In the genomic region with DNA sequence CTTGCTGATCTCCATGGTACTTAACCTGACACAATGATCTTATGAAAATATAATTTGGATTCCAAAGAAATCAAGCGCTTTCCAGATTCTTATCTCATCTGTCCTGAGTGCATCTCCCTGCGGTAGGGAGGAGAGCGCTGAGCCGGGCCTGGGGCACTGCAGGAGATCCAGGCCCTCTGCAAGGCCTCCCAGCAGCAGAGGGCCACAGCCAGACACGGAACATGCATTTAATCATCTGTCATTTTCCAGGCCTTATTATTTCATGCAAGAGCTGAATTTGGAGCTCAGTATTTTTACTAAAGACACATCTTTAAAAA, we compare ENCODE assay signal across 17 cellular contexts.
A peak's percentile ranks its signal among the peaks of the same experiment; 100 is the strongest.
DNase-seq lines count a peak whose midpoint lies in the region; ATAC-seq and TF ChIP-seq lines count a peak whose summit lies in the region.
"Had no signal": no experiment of that assay in that cellular context is flagged by ENCODE, and none has a peak within 500 bp of the region (broad histone marks: within the 10 kb centered on the region; RNA-seq: fewer than 3 reads in every experiment).

No MANE protein-coding gene starts in this region.

- peaks cover 57% of the 10 kb centered on the region for H3K4me1 ChIP-seq in GM23248 (ENCODE audit: insufficient read depth)
- H3K4me1 ChIP-seq in mesenchymal stem cell (ENCODE audit: control insufficient read depth, insufficient read depth, low read depth, low read length): peaks cover 23% of the 10 kb centered on the region
- no peaks in the 10 kb centered on the region for H3K4me1 ChIP-seq in upper lobe of right lung

- H2AK5ac ChIP-seq in mesenchymal stem cell (ENCODE audit: low read length, severe bottlenecking): no peak overlapping the region

- H3K9ac ChIP-seq in GM23248 (peak overlapping the region; percentile 60), mesenchymal stem cell (ENCODE audit: low read length) (peak overlapping the region; percentile 91)
- H3K9ac ChIP-seq: parathyroid adenoma had no signal

- H3K4me3 ChIP-seq in GM23248: no peak overlapping the region
- H3K4me3 ChIP-seq in mesenchymal stem cell (ENCODE audit: insufficient read depth in 1 of 2, low read depth in 1 of 2, low read length in 2 of 2): no peak overlapping the region
- H3K4me3 ChIP-seq in upper lobe of right lung: no peak overlapping the region
- H3K4me3 ChIP-seq: MG63 had no signal

- peaks cover 71% of the 10 kb centered on the region for H3K79me2 ChIP-seq in GM23248 (ENCODE audit: insufficient read depth)
- H3K79me2 ChIP-seq: parathyroid adenoma had no signal

- intact Hi-C loops in upper lobe of right lung (cut with DNase I): no loop called here

- H3K9me2 ChIP-seq in GM23248 (ENCODE audit: insufficient read depth): no peaks in the 10 kb centered on the region

- TF ChIP-seq CTCF in brain (conservative IDR thresholded peaks at IDR 0.05) (no peak), upper lobe of right lung (IDR thresholded peaks at IDR 0.05) (no peak)

- H3K79me1 ChIP-seq in mesenchymal stem cell (replicated peaks; ENCODE audit: low read length, poor library complexity, severe bottlenecking): peaks cover 25% of the 10 kb centered on the region

- H2BK15ac ChIP-seq in mesenchymal stem cell (ENCODE audit: low read depth, poor library complexity, severe bottlenecking): no peak overlapping the region

- no peak overlapping the region for H3K14ac ChIP-seq in mesenchymal stem cell (ENCODE audit: low read length in 2 of 2)

- H3K36me3 ChIP-seq in GM23248 (ENCODE audit: low read depth): peaks cover 72% of the 10 kb centered on the region
- peaks cover 65 to 69% of the 10 kb centered on the region in 2 experiments for H3K36me3 ChIP-seq in mesenchymal stem cell (ENCODE audit: control insufficient read depth in 1 of 2, insufficient read depth in 2 of 2, low read depth in 1 of 2, low read length in 2 of 2)
- peaks cover 99% of the 10 kb centered on the region for H3K36me3 ChIP-seq in upper lobe of right lung

- H3K9me3 Mint-ChIP-seq in brain: no peaks in the 10 kb centered on the region
- H3K9me3 Mint-ChIP-seq in stimulated activated effector memory CD8-positive, alpha-beta T cell treated with anti-CD3 and anti-CD28 coated beads, Interleukin-12 subunit alpha, Interleukin-12 subunit beta, amount 100 ng/mL, for 72 hours: no peaks in the 10 kb centered on the region
- H3K9me3 Mint-ChIP-seq: WTC11 had no signal

- H3K27ac Mint-ChIP-seq in brain: peak overlapping the region; percentile 68 to 95 (median 78)
- H3K27ac Mint-ChIP-seq in stimulated activated effector memory CD8-positive, alpha-beta T cell treated with anti-CD3 and anti-CD28 coated beads, Interleukin-12 subunit alpha, Interleukin-12 subunit beta, amount 100 ng/mL, for 72 hours: peak overlapping the region; percentile 32

- no peaks in the 10 kb centered on the region for H3K27me3 Mint-ChIP-seq in brain

- 31 to 34% methylated on average over 5 of the region's 5 CpGs for WGBS in GM23248 (ENCODE audit: low coverage in 1 of 2, low lambda C conversion rate in 2 of 2, missing lambda C conversion rate in 2 of 2), 2 experiments
- 61% methylated on average over 4 of the region's 5 CpGs for WGBS in mesenchymal stem cell

- H2BK12ac ChIP-seq in mesenchymal stem cell (ENCODE audit: low read length in 2 of 2): no peak overlapping the region

- no peak overlapping the region for H3K23ac ChIP-seq in mesenchymal stem cell (ENCODE audit: low read length in 2 of 2)

- ATAC-seq in stimulated activated effector memory CD8-positive, alpha-beta T cell treated with anti-CD3 and anti-CD28 coated beads, Interleukin-12 subunit alpha, Interleukin-12 subunit beta, amount 100 ng/mL, for 72 hours: no peak
- ATAC-seq in HG02884 (IDR thresholded peaks at IDR 0.05; ENCODE audit: unreplicated experiment) (no peak), HG02678 (IDR thresholded peaks at IDR 0.05; ENCODE audit: unreplicated experiment) (no peak), upper lobe of right lung (no peak), GM19324 (IDR thresholded peaks at IDR 0.05; ENCODE audit: low FRiP score, unreplicated experiment) (no peak)
- ATAC-seq: WTC11 had no signal

- in situ Hi-C loops in GM23248 (cut with MboI): no loop called here

- H3K4me1 Mint-ChIP-seq in brain: peaks cover 39% of the 10 kb centered on the region
- H3K4me1 Mint-ChIP-seq in stimulated activated effector memory CD8-positive, alpha-beta T cell treated with anti-CD3 and anti-CD28 coated beads, Interleukin-12 subunit alpha, Interleukin-12 subunit beta, amount 100 ng/mL, for 72 hours: peaks cover 37% of the 10 kb centered on the region

- H4K8ac ChIP-seq in mesenchymal stem cell (ENCODE audit: low read length): no peak overlapping the region

- H4K20me1 ChIP-seq in GM23248 (ENCODE audit: insufficient read depth): no peaks in the 10 kb centered on the region

- H4K91ac ChIP-seq in mesenchymal stem cell (ENCODE audit: low read length): no peak overlapping the region

- peaks cover 94% of the 10 kb centered on the region for H3F3A ChIP-seq in GM23248 (ENCODE audit: insufficient read depth)

- H3K4me3 Mint-ChIP-seq in brain: no peak overlapping the region
- H3K4me3 Mint-ChIP-seq in stimulated activated effector memory CD8-positive, alpha-beta T cell treated with anti-CD3 and anti-CD28 coated beads, Interleukin-12 subunit alpha, Interleukin-12 subunit beta, amount 100 ng/mL, for 72 hours: no peak overlapping the region
- H3K4me3 Mint-ChIP-seq: WTC11 had no signal

- no peaks in the 10 kb centered on the region for H3K27me3 ChIP-seq in GM23248 (replicated peaks; ENCODE audit: insufficient read depth)
- no peaks in the 10 kb centered on the region for H3K27me3 ChIP-seq in mesenchymal stem cell (ENCODE audit: control insufficient read depth in 1 of 2, insufficient read depth in 1 of 2, low read length in 2 of 2)
- no peaks in the 10 kb centered on the region for H3K27me3 ChIP-seq in upper lobe of right lung
- H3K27me3 ChIP-seq: MG63 had no signal

- DNase-seq in GM23248 (peak; percentile 43), mesenchymal stem cell (no peak), upper lobe of right lung (no peak)
- DNase-seq in stimulated activated effector memory CD8-positive, alpha-beta T cell treated with anti-CD3 and anti-CD28 coated beads, Interleukin-12 subunit alpha, Interleukin-12 subunit beta, amount 100 ng/mL, for 72 hours (ENCODE audit: low spot score in 2 of 2): no peak
- DNase-seq: central memory CD4-positive, alpha-beta T cell; DMS153; foreskin melanocyte; MG63; midbrain; NCI-H2081 treated with DMSO at 0.1 percent for 48 hours; stimulated activated CD4-positive, alpha-beta T cell treated with anti-CD3 and anti-CD28 coated beads, Interleukin-15, amount 100 ng/mL, for 24 hours had no signal

- H2BK5ac ChIP-seq in mesenchymal stem cell (ENCODE audit: low read depth, low read length, poor library complexity, severe bottlenecking): no peak overlapping the region

- H3K9me3 ChIP-seq in GM23248 (ENCODE audit: low read depth) (no peaks in the 10 kb centered on the region), mesenchymal stem cell (ENCODE audit: control insufficient read depth, low read length) (no peaks in the 10 kb centered on the region), upper lobe of right lung (no peaks in the 10 kb centered on the region)
- H3K9me3 ChIP-seq: MG63 had no signal

- peaks cover 91% of the 10 kb centered on the region for H3K36me3 Mint-ChIP-seq in brain
- H3K36me3 Mint-ChIP-seq in stimulated activated effector memory CD8-positive, alpha-beta T cell treated with anti-CD3 and anti-CD28 coated beads, Interleukin-12 subunit alpha, Interleukin-12 subunit beta, amount 100 ng/mL, for 72 hours: peaks cover 11% of the 10 kb centered on the region

- H3K4me2 ChIP-seq in GM23248 (ENCODE audit: unreplicated experiment): peak overlapping the region; percentile 43
- no peak overlapping the region for H3K4me2 ChIP-seq in mesenchymal stem cell (ENCODE audit: low read length, poor library complexity, severe bottlenecking)

- H2AFZ ChIP-seq in GM23248 (no peak overlapping the region), mesenchymal stem cell (ENCODE audit: low read depth, low read length) (no peak overlapping the region)
- H2AFZ ChIP-seq: parathyroid adenoma had no signal

- no peak overlapping the region for H3K4ac ChIP-seq in mesenchymal stem cell (ENCODE audit: low read depth in 1 of 2, low read length in 2 of 2)

- H3K27ac ChIP-seq in GM23248 (peak overlapping the region; percentile 91), mesenchymal stem cell (ENCODE audit: low read length, poor library complexity, severe bottlenecking) (peak overlapping the region; percentile 14), upper lobe of right lung (no peak overlapping the region)
- H3K27ac ChIP-seq: parathyroid adenoma had no signal

- no peak overlapping the region for H2BK120ac ChIP-seq in mesenchymal stem cell (ENCODE audit: low read depth, low read length)

- H3K18ac ChIP-seq in mesenchymal stem cell (ENCODE audit: low read depth in 1 of 2, low read length in 2 of 2): no peak overlapping the region
